8 cellular contexts compared by ENCODE assay signal in the genomic region with DNA sequence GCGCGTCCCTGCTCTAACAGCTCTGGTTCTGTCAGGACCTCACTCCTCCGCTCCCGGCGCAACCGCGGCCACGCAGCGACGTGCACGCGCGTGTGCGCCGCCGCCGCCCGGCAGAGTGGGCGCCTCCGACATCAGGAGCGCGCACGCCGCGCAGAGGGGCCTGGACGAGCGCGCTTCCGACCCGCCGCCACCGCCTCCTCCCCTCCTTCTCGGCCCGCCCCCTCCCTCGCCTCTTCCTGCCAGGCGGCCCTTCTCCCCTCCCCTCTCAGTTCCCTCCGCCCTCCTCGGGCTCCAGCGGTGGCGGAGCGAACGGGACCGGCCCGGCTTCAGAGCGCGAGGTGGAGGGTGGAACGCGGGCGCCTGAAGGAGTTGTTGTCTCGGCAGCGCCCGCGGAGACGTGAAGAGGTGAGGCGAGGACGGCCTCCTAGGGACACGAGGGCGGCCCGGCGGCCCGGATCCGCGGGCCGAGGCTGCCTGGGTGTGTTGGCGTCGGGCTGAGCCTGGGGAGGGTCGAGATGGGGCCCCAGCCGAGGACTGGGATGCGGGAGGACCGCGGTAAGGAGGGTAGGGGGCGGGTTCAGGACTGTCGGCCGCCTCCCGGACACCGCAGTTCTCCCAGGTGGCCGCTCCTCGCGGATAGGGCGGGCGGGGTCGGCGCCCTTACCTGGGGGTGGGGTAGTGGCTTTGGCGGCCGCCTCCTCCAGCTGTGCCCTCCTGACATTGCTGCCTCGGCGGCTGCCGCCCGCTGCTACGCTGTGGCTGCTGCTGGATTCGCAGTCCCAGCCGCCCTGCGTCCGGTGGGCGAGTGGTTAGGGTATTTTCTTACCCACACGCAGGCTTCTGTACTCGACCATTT. TPM values are rescaled to one million over a fixed set of nuclear protein-coding genes. Genes with fewer than 3 reads are reported as not detected.
A peak's percentile ranks its signal among the peaks of the same experiment; 100 is the strongest.
DNase-seq lines count a peak whose midpoint lies in the region; ATAC-seq and TF ChIP-seq lines count a peak whose summit lies in the region.

A gene (plus strand): TSS at position 268 of the 856 bp plus-strand sequence.

- no peaks in the 10 kb centered on the region for H3K36me3 Mint-ChIP-seq in GM23338 (ENCODE audit: low read depth)
- H3K36me3 Mint-ChIP-seq in naive B cell = peaks cover 0 to 8% of the 10 kb centered on the region in 2 donors
- peaks cover 12% of the 10 kb centered on the region for H3K36me3 Mint-ChIP-seq in stimulated activated effector memory CD8-positive, alpha-beta T cell treated with anti-CD3 and anti-CD28 coated beads, Interleukin-12 subunit alpha, Interleukin-12 subunit beta, amount 100 ng/mL, for 72 hours

- peaks cover 32% of the 10 kb centered on the region for H3K79me2 ChIP-seq in DND-41 (ENCODE audit: insufficient read depth, low read length)
- H3K79me2 ChIP-seq in GM23338 (replicated peaks; ENCODE audit: insufficient read depth) = peaks cover 34% of the 10 kb centered on the region

- no peaks in the 10 kb centered on the region for H3K9me3 ChIP-seq in DND-41 (ENCODE audit: insufficient read depth, low read length, severe bottlenecking)

- peak within 1 kb of the TSS; percentile 72 to 87 for H3K4me3 ChIP-seq in DND-41 (ENCODE audit: low read depth in 1 of 2, low read length in 2 of 2)
- peak within 1 kb of the TSS; percentile 97 for H3K4me3 ChIP-seq in GM23338

- H2AFZ ChIP-seq in DND-41 (ENCODE audit: low read depth, low read length) = peak within 1 kb of the TSS; percentile 84
- H2AFZ ChIP-seq in GM23338 = peak within 1 kb of the TSS; percentile 98

- H3K4me1 ChIP-seq in DND-41 (ENCODE audit: insufficient read depth, low read length) = peaks cover 29% of the 10 kb centered on the region
- H3K4me1 ChIP-seq in GM23338 (ENCODE audit: insufficient read depth) = peaks cover 14% of the 10 kb centered on the region

- H3K27me3 Mint-ChIP-seq in GM23338 (ENCODE audit: insufficient read depth, low read depth, poor library complexity) (peaks cover 7% of the 10 kb centered on the region), naive B cell (no peaks in the 10 kb centered on the region)

- peak within 1 kb of the TSS; percentile 77 for H3K9ac ChIP-seq in DND-41 (ENCODE audit: low read depth, low read length)

- H3K27ac ChIP-seq in DND-41 (ENCODE audit: low read length) (peak within 1 kb of the TSS; percentile 91), GM23338 (ENCODE audit: low read depth) (peak within 1 kb of the TSS; percentile 89)

- no peaks in the 10 kb centered on the region for H3F3A ChIP-seq in GM23338 (replicated peaks; ENCODE audit: low read depth)

- peak within 1 kb of the TSS; percentile 88 for H3K27ac Mint-ChIP-seq in GM23338
- peak within 1 kb of the TSS; percentile 81 to 96 (median 92) for H3K27ac Mint-ChIP-seq in naive B cell
- peak within 1 kb of the TSS; percentile 93 for H3K27ac Mint-ChIP-seq in stimulated activated effector memory CD8-positive, alpha-beta T cell treated with anti-CD3 and anti-CD28 coated beads, Interleukin-12 subunit alpha, Interleukin-12 subunit beta, amount 100 ng/mL, for 72 hours

- no peaks in the 10 kb centered on the region for H3K9me2 ChIP-seq in GM23338 (ENCODE audit: insufficient read depth)

- H3K27me3 ChIP-seq in DND-41 (ENCODE audit: insufficient read depth, low read length, poor library complexity) (no peaks in the 10 kb centered on the region), GM23338 (ENCODE audit: insufficient read depth) (peaks cover 6% of the 10 kb centered on the region; the same call in 1 of the 2 replicates)

- H3K4me3 Mint-ChIP-seq in GM23338 (peak within 1 kb of the TSS; percentile 85), naive B cell (peak within 1 kb of the TSS; percentile 89 to 99 (median 98))
- peak within 1 kb of the TSS; percentile 94 for H3K4me3 Mint-ChIP-seq in stimulated activated effector memory CD8-positive, alpha-beta T cell treated with anti-CD3 and anti-CD28 coated beads, Interleukin-12 subunit alpha, Interleukin-12 subunit beta, amount 100 ng/mL, for 72 hours

- ATAC-seq in DND-41 (ENCODE audit: insufficient read depth, low read depth) (peak; percentile 85), GM23338 (peak; percentile 88), naive B cell (ENCODE audit: low read depth in 2 of 2) (peak; percentile 83 to 85)
- ATAC-seq in stimulated activated effector memory CD8-positive, alpha-beta T cell treated with anti-CD3 and anti-CD28 coated beads, Interleukin-12 subunit alpha, Interleukin-12 subunit beta, amount 100 ng/mL, for 72 hours = peak; percentile 88

- H3K4me2 ChIP-seq in DND-41 (ENCODE audit: insufficient read depth, low read length) (peak within 1 kb of the TSS; percentile 87), GM23338 (peak within 1 kb of the TSS; percentile 97)

- H3K36me3 ChIP-seq in DND-41 (ENCODE audit: insufficient read depth, low read length) (no peaks in the 10 kb centered on the region; the same call in 1 of the 2 replicates), GM23338 (ENCODE audit: insufficient read depth) (no peaks in the 10 kb centered on the region)

- DNase-seq in DND-41 (peak; percentile 96), GM23338 (ENCODE audit: low spot score) (peak; percentile 96), LHCN-M2 (ENCODE audit: low read depth) (peak; percentile 90), RPMI8226 (peak; percentile 98), fibroblast of gingiva (ENCODE audit: low read depth) (peak; percentile 96), naive B cell (peak; percentile 91)
- DNase-seq in activated T-helper 1 cell treated with anti-CD3 and anti-CD28 coated beads, Interleukin-2, amount 50 U/mL, for 16 hours (ENCODE audit: low read depth in 1 of 2, low spot score in 1 of 2) = peak; percentile 92 to 93
- peak; percentile 72 to 92 for DNase-seq in stimulated activated effector memory CD8-positive, alpha-beta T cell treated with anti-CD3 and anti-CD28 coated beads, Interleukin-12 subunit alpha, Interleukin-12 subunit beta, amount 100 ng/mL, for 72 hours (ENCODE audit: low spot score in 2 of 2)

- peaks cover 31% of the 10 kb centered on the region for H3K4me1 Mint-ChIP-seq in GM23338
- peaks cover 43 to 52% (median 45%) of the 10 kb centered on the region in 3 donors for H3K4me1 Mint-ChIP-seq in naive B cell
- peaks cover 72% of the 10 kb centered on the region for H3K4me1 Mint-ChIP-seq in stimulated activated effector memory CD8-positive, alpha-beta T cell treated with anti-CD3 and anti-CD28 coated beads, Interleukin-12 subunit alpha, Interleukin-12 subunit beta, amount 100 ng/mL, for 72 hours

- H3K9me3 Mint-ChIP-seq in GM23338 (no peaks in the 10 kb centered on the region), naive B cell (peaks cover 0 to 2% (median 0%) of the 10 kb centered on the region in 7 donors)
- H3K9me3 Mint-ChIP-seq in stimulated activated effector memory CD8-positive, alpha-beta T cell treated with anti-CD3 and anti-CD28 coated beads, Interleukin-12 subunit alpha, Interleukin-12 subunit beta, amount 100 ng/mL, for 72 hours = no peaks in the 10 kb centered on the region

- TF ChIP-seq CTCF in DND-41 (IDR thresholded peaks at IDR 0.05; ENCODE audit: borderline replicate concordance, extremely low read depth, low read length, poor library complexity, severe bottlenecking) = no peak
- TF ChIP-seq CTCF in GM23338 (conservative IDR thresholded peaks at IDR 0.05; ENCODE audit: low read depth in 2 of 2) = no peak

- no peaks in the 10 kb centered on the region for H4K20me1 ChIP-seq in DND-41 (ENCODE audit: insufficient read depth, low read length)
- H4K20me1 ChIP-seq in GM23338 (replicated peaks; ENCODE audit: insufficient read depth) = no peaks in the 10 kb centered on the region

TF ChIP-seq in GM23338, 12 proteins besides CTCF, POLR2A, EP300 and RAD21:
- TF ChIP-seq POLR2AphosphoS5 (IDR thresholded peaks at IDR 0.05; ENCODE audit: low read depth) (peak; percentile 97), STAT1 (IDR thresholded peaks at IDR 0.05; ENCODE audit: unreplicated experiment) (no peak)

RNA-seq across cellular contexts. Expression of the gene that starts here (rescaled TPM):
- 83.2 and 85.5 TPM in 2 replicates for total RNA-seq in GM23338 (2014; rRNA removed; shearing (Covaris generic))
- polyA plus RNA-seq in GM23338 (2016; fragmentation: Nextera tagmentation; extraction: Ambion mirVana) = 113 and 136 TPM in 2 replicates
- 14.0 and 14.1 TPM in 2 replicates for total RNA-seq in LHCN-M2 (2014; rRNA removed)
- polyA plus RNA-seq in LHCN-M2 (2012) = 6.0 TPM
- polyA plus RNA-seq in naive B cell (ENCODE audit: low read depth in 6 of 6) = 10 to 100 TPM; 24.0 to 90.2 (median 79.0) TPM

Comparison
In these comparisons a context has a peak if more than half of its experiments do, and no peak if none do; other contexts are left out.
1. Peak in every context shown above with its lines: DNase-seq, ATAC-seq, H3K4me3 ChIP-seq and H3K27ac ChIP-seq.